7 cellular contexts compared by ENCODE assay signal in genomic region chr5:159402871-159403270, GRCh38.
"Had no signal": no experiment of that assay in that cellular context is flagged by ENCODE, and none has a peak within 500 bp of the region (broad histone marks: within the 10 kb centered on the region; RNA-seq: fewer than 3 reads in every experiment).

No MANE protein-coding gene starts in this region.

- H3K27me3 Mint-ChIP-seq: IgD-negative memory B cell had no signal

- ATAC-seq: GM23338, HepG2 had no signal

- H3K4me2 ChIP-seq: GM23338 had no signal

- H3K4me3 Mint-ChIP-seq: GM23338, H9 had no signal

- H3K27ac ChIP-seq: HL-60 had no signal

- H3K27ac Mint-ChIP-seq: GM23338, H9 had no signal

- H3K9me3 Mint-ChIP-seq: GM23338, H9, IgD-negative memory B cell had no signal

- H3K4me3 ChIP-seq: GM23338 had no signal

- DNase-seq: H9, HCEC 1CT, KBM-7 had no signal
